27 cellular contexts compared by ENCODE assay signal in the genomic region with DNA sequence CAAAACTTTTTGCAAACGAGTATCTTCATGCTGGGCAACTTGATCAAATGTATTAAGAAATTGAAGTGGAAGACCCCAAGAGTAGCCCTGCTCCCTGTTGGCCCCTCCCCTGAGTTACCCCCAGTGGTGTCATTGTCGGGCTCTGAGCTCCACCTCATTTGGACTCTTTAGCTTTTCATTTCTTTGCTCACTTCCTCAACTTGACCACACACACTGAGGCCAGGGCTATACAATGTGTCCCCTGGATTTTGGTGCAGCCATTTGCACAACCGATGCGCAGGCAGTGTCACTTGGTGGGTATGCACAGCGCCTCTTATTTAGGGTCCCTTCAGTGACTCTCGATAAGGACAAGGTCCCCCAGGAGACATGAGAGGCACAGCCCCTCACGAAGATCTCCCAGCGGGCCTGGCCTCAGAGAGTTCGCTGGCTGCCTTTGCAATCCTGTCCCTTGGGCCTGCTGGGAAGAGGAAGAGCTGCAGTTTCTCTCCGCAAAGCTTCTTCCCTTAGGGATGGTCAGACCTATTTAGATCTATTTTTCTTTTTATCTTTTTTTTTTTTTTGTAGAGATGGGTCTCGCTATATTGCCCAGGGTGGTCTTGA. TPM values are rescaled to one million over a fixed set of nuclear protein-coding genes. Genes with fewer than 3 reads are reported as not detected.
DNase-seq lines count a peak whose midpoint lies in the region; ATAC-seq, FAIRE-seq and TF ChIP-seq lines count a peak whose summit lies in the region.
"Had no signal": no experiment of that assay in that cellular context is flagged by ENCODE, and none has a peak within 500 bp of the region (broad histone marks: within the 10 kb centered on the region; RNA-seq: fewer than 3 reads in every experiment).

No MANE protein-coding gene starts in this region.

- no peak overlapping the region for H3K23ac ChIP-seq in trophoblast cell (ENCODE audit: low read length)

- CTCF ChIA-PET in GM12878 (lab: Yijun Ruan, JAX), result interaction anchor here (0.6 kb wide), 2 partner anchors 114 to 177 kb away, joined by 3 read pairs; no protein-coding TSS in a partner anchor

- H3K79me1 ChIP-seq in trophoblast cell (ENCODE audit: low read length), result no peaks in the 10 kb centered on the region

- H3K36me3 ChIP-seq in BLaER1 (no peaks in the 10 kb centered on the region), GM23338 (ENCODE audit: insufficient read depth) (no peaks in the 10 kb centered on the region), GM12878 (ENCODE audit: control insufficient read depth in 2 of 2, insufficient read depth in 2 of 2, low read length in 1 of 2) (no peaks in the 10 kb centered on the region), trophoblast cell (ENCODE audit: control insufficient read depth in 1 of 2, insufficient read depth in 2 of 2, low read length in 2 of 2) (no peaks in the 10 kb centered on the region)

- TF ChIP-seq RAD21 in GM12878 (IDR thresholded peaks at IDR 0.05; ENCODE audit: insufficient read depth, low read depth, low read length), result no peak

- peaks cover 59% of the 10 kb centered on the region for H3K4me1 ChIP-seq in BLaER1
- peaks cover 38% of the 10 kb centered on the region for H3K4me1 ChIP-seq in GM23338 (ENCODE audit: insufficient read depth)
- 0 out of 2 replicates have a peak, but pooled peaks cover 3% of the 10 kb centered on the region for H3K4me1 ChIP-seq in GM12878 (ENCODE audit: control insufficient read depth, insufficient read depth, low read length)
- peaks cover 0 to 2% of the 10 kb centered on the region in 2 experiments for H3K4me1 ChIP-seq in trophoblast cell (ENCODE audit: control insufficient read depth in 1 of 2, insufficient read depth in 2 of 2, low read length in 2 of 2)

- H3K4ac ChIP-seq in trophoblast cell (ENCODE audit: low read depth, low read length), result no peak overlapping the region

- H3K18ac ChIP-seq in trophoblast cell (ENCODE audit: low read length), result no peak overlapping the region

- intact Hi-C loops in GM12878 (cut with micrococcal nuclease; ENCODE audit: unreplicated experiment), result no loop called here

- H3K4me1 Mint-ChIP-seq in GM23338, result peaks cover 38% of the 10 kb centered on the region
- H3K4me1 Mint-ChIP-seq: CD14-positive monocyte; CD8-positive, alpha-beta memory T cell had no signal

- no peak overlapping the region for H2BK120ac ChIP-seq in trophoblast cell (ENCODE audit: insufficient read depth, low read length, poor library complexity)

- H3K4me3 ChIP-seq in BLaER1 (no peak overlapping the region), GM23338 (no peak overlapping the region), GM12878 (no peak overlapping the region), trophoblast cell (ENCODE audit: low read depth, low read length) (no peak overlapping the region)
- H3K4me3 ChIP-seq: A549, GM23248, PC-9 had no signal

- H3K27me3 Mint-ChIP-seq in GM23338 (ENCODE audit: insufficient read depth, low read depth, poor library complexity), result peaks cover 8% of the 10 kb centered on the region

- H4K91ac ChIP-seq in trophoblast cell (ENCODE audit: low read depth, low read length), result no peak overlapping the region

- BruUV-seq in GM12878 (replicated peaks; lab: Mats Ljungman, UMichigan), result no TSS peak

- 0 out of 2 replicates have a peak, but pooled peaks cover 7% of the 10 kb centered on the region for H3F3A ChIP-seq in GM23338 (replicated peaks; ENCODE audit: low read depth)

- no peak for ATAC-seq in GM23338
- peak; percentile 75 for ATAC-seq in GM12878
- ATAC-seq: A549 had no signal

- H3K36me3 Mint-ChIP-seq in GM23338 (ENCODE audit: low read depth), result peaks cover 11% of the 10 kb centered on the region
- H3K36me3 Mint-ChIP-seq: CD14-positive monocyte; CD8-positive, alpha-beta memory T cell had no signal

- H3K27ac ChIP-seq in BLaER1 (no peak overlapping the region; the same call in 1 of the 2 replicates), GM23338 (ENCODE audit: low read depth) (peak overlapping the region; percentile 52; the same call in 1 of the 2 replicates), GM12878 (ENCODE audit: control insufficient read depth, insufficient read depth) (no peak overlapping the region), trophoblast cell (ENCODE audit: low read depth, low read length) (no peak overlapping the region)
- H3K27ac ChIP-seq: A549, GM23248, HL-60, PC-9 had no signal

- no peak overlapping the region for H3K27ac Mint-ChIP-seq in GM23338
- H3K27ac Mint-ChIP-seq: CD8-positive, alpha-beta memory T cell had no signal

- POLR2A ChIA-PET in GM12878 (lab: Charles Lee), result no interaction called here

- no peak for TF ChIP-seq POLR2A in GM12878 (IDR thresholded peaks at IDR 0.05; ENCODE audit: low read depth, low read length)

- peaks cover 12% of the 10 kb centered on the region; the same call in 2 of the 3 replicates for H3K9me3 Mint-ChIP-seq in GM23338

- in situ Hi-C loops in GM12878 (cut with MboI), result no loop called here

- no peak overlapping the region for H2BK5ac ChIP-seq in trophoblast cell (ENCODE audit: low read depth, low read length, poor library complexity)

- H3K14ac ChIP-seq in trophoblast cell (ENCODE audit: low read length), result no peak overlapping the region

- no peak overlapping the region for H2AK5ac ChIP-seq in trophoblast cell (ENCODE audit: low read length)

- H3K4me2 ChIP-seq in BLaER1 (peak overlapping the region; percentile 80), GM23338 (no peak overlapping the region), GM12878 (ENCODE audit: control insufficient read depth, insufficient read depth) (no peak overlapping the region), trophoblast cell (ENCODE audit: low read length) (no peak overlapping the region)
- H3K4me2 ChIP-seq: A549, PC-9 had no signal

- H3K27me3 ChIP-seq in BLaER1 (0 out of 2 replicates have a peak, but pooled peaks cover 4% of the 10 kb centered on the region), GM23338 (ENCODE audit: insufficient read depth) (no peaks in the 10 kb centered on the region), GM12878 (replicated peaks in 1 of 2; ENCODE audit: control insufficient read depth in 2 of 2, insufficient read depth in 2 of 2, low read length in 1 of 2) (peaks cover 1 to 2% of the 10 kb centered on the region in 2 experiments; a peak in 2 of 4 replicates), trophoblast cell (ENCODE audit: insufficient read depth, low read length) (no peaks in the 10 kb centered on the region)

- no peak for FAIRE-seq in GM12878 (lab: Jason Lieb, UNC)
- FAIRE-seq: A549 had no signal

- no peak overlapping the region for H3K4me3 Mint-ChIP-seq in GM23338
- H3K4me3 Mint-ChIP-seq: CD14-positive monocyte; CD8-positive, alpha-beta memory T cell had no signal

- H4K12ac ChIP-seq in trophoblast cell (ENCODE audit: low read depth, low read length), result no peak overlapping the region

- no peaks in the 10 kb centered on the region for H3K9me2 ChIP-seq in GM23338 (ENCODE audit: insufficient read depth)

- no peak overlapping the region for H2BK12ac ChIP-seq in trophoblast cell (ENCODE audit: low read length)

- RAD21 ChIA-PET in GM12878 (lab: Charles Lee; ENCODE audit: unreplicated experiment), result no interaction called here

- no peaks in the 10 kb centered on the region for H3K79me2 ChIP-seq in GM23338 (replicated peaks; ENCODE audit: insufficient read depth)
- no peaks in the 10 kb centered on the region for H3K79me2 ChIP-seq in GM12878 (ENCODE audit: control insufficient read depth, insufficient read depth, low read length)
- H3K79me2 ChIP-seq in trophoblast cell (ENCODE audit: control insufficient read depth, insufficient read depth, low read length, poor library complexity), result no peaks in the 10 kb centered on the region

- H4K20me1 ChIP-seq in BLaER1 (no peaks in the 10 kb centered on the region), GM23338 (replicated peaks; ENCODE audit: insufficient read depth) (no peaks in the 10 kb centered on the region), GM12878 (ENCODE audit: control insufficient read depth, insufficient read depth) (no peaks in the 10 kb centered on the region)

- SMC1A ChIA-PET in GM12878 (lab: Charles Lee; ENCODE audit: uncharacterized antibody, unreplicated experiment), result interaction anchor here (0.6 to 0.8 kb wide), 2 partner anchors 46 to 1940 kb away, joined by 4 to 6 read pairs; no protein-coding TSS in a partner anchor

- TF ChIP-seq CTCF in GM23338 (conservative IDR thresholded peaks at IDR 0.05; ENCODE audit: low read depth in 2 of 2) (no peak), GM12878 (IDR thresholded peaks at IDR 0.05 in 2 of 3, conservative IDR thresholded peaks at IDR 0.05 in 1 of 3; ENCODE audit: control insufficient read depth in 2 of 3, extremely low read depth in 1 of 3, insufficient read depth in 1 of 3, low read depth in 3 of 3, low read length in 3 of 3) (no peak)

- H3K9me3 ChIP-seq in BLaER1 (no peaks in the 10 kb centered on the region; the same call in 1 of the 2 replicates), GM12878 (replicated peaks; ENCODE audit: control insufficient read depth, insufficient read depth, low read length) (no peaks in the 10 kb centered on the region; the same call in 2 of the 3 replicates), trophoblast cell (ENCODE audit: insufficient read depth, low read depth, low read length) (no peaks in the 10 kb centered on the region)

- DNase-seq in GM23338 (ENCODE audit: low spot score) (peak; percentile 6), GM12878 (ENCODE audit: low read depth, low spot score) (no peak), trophoblast cell (no peak), DMS 273 treated with DMSO at 0.1 percent for 48 hours (lab: John Stamatoyannopoulos, UW) (no peak), HuH-7 (ENCODE audit: low spot score) (no peak)
- no peak for DNase-seq in activated CD4-positive, alpha-beta T cell treated with anti-CD3 and anti-CD28 coated beads, Interleukin-2, amount 50 U/mL, for 1 hour
- DNase-seq: CD8-positive, alpha-beta memory T cell; DMS153; DND-41; GM23248; HCEC 1CT; Karpas-422; NCI-H1105; NCI-H1436 treated with DMSO at 0.1 percent for 48 hours; NCI-H187 treated with DMSO at 0.1 percent for 48 hours; NCI-H524; NCI-H82; NK-92 treated with Interleukin-12 subunit alpha and Interleukin-12 subunit beta, amount 100 ng/mL, for 24 hours; PC-9; SHP77; T-helper 1 cell had no signal

- peak overlapping the region; percentile 34; the same call in 1 of the 2 replicates for H2AFZ ChIP-seq in GM23338
- H2AFZ ChIP-seq in GM12878 (ENCODE audit: control insufficient read depth, low read depth, low read length), result no peak overlapping the region
- H2AFZ ChIP-seq in trophoblast cell (ENCODE audit: insufficient read depth, low read length, poor library complexity), result no peak overlapping the region
- H2AFZ ChIP-seq: GM23248, PC-9 had no signal

- no peak overlapping the region for H4K8ac ChIP-seq in trophoblast cell (ENCODE audit: low read depth, low read length)

- no peak for TF ChIP-seq EP300 in GM12878 (IDR thresholded peaks at IDR 0.05; ENCODE audit: borderline replicate concordance in 1 of 2, control insufficient read depth in 1 of 2, low read depth in 2 of 2, low read length in 2 of 2)

- 61% methylated on average over 10 of the region's 11 CpGs for WGBS in GM12878 (ENCODE audit: insufficient coverage, insufficient replicate concordance, low lambda C conversion rate, missing lambda C conversion rate)
- whole genome bisulfite sequencing in trophoblast cell (ENCODE audit: extremely low coverage, insufficient coverage, insufficient read length), result no CpG with 5 or more reads among the region's 11 CpGs

- H3K9ac ChIP-seq in BLaER1 (no peak overlapping the region), GM12878 (ENCODE audit: control insufficient read depth, insufficient read depth, low read length) (no peak overlapping the region), trophoblast cell (ENCODE audit: low read length) (peak overlapping the region; percentile 11)
- H3K9ac ChIP-seq: GM23248 had no signal

RNA-seq across cellular contexts. Expression of gene MUC3A, which starts 2.5 kb away (rescaled TPM):
- 16.3 and 19.1 TPM in 2 replicates for total RNA-seq in GM23338 (2014; rRNA removed; shearing (Covaris generic))
- polyA plus RNA-seq in GM23338 (2016; fragmentation: Nextera tagmentation; extraction: Ambion mirVana) (44.4 and 45.7 TPM in 2 replicates), GM12878 (2011; rRNA removed) (0.01 and 0.07 TPM in 2 replicates), GM12878 (2014; fragmentation: Illumina TruSeq; extraction: Trizol) (not detected in 2 replicates), GM12878 (2014; fragmentation: Nextera tagmentation; extraction: Ambion mirVana) (not detected), GM12878 (2014; rRNA removed) (not detected in 2 replicates), GM12878 (2016; fragmentation: Nextera tagmentation; extraction: Ambion mirVana) (not detected)
- not detected in 2 replicates for total RNA-seq in GM12878 (2013; cell fraction: nucleolus; rRNA removed)
- total RNA-seq in GM12878 (2014; rRNA removed) (not detected in 2 replicates), GM12878 (2014; rRNA removed; fragmentation: Illumina TruSeq; extraction: Trizol) (not detected in 2 replicates), GM12878 (2021) (0.10 and 0.24 TPM in 2 replicates)
- not detected for polyA plus RNA-seq in GM12878 (2011; ENCODE audit: low read depth)
- 0.15 TPM in 1 of 2 replicates, not detected in the other for polyA plus RNA-seq in GM12878 (2011; cell fraction: cytosol; rRNA removed)
- polyA plus RNA-seq in GM12878 (2011; cell fraction: nucleus; rRNA removed), result 0.19 and 0.27 TPM in 2 replicates
- polyA plus RNA-seq in GM12878 (2012), result not detected in 2 replicates
- under 0.01 TPM in 1 of 2 replicates, not detected in the other for polyA minus RNA-seq in GM12878 (2011; rRNA and poly(A)+ RNA removed)
- not detected in 2 replicates for polyA minus RNA-seq in GM12878 (2011; cell fraction: cytosol; rRNA and poly(A)+ RNA removed)
- polyA minus RNA-seq in GM12878 (2011; cell fraction: nucleus; rRNA and poly(A)+ RNA removed), result not detected in 2 replicates
- 6.0 and 6.1 TPM in 2 replicates for polyA plus RNA-seq in trophoblast cell (2013)
- total RNA-seq: CD8-positive, alpha-beta memory T cell; GM23248; RPMI7951; SK-MEL-5 had no signal
- polyA plus RNA-seq: CD14-positive monocyte; CD8-positive, alpha-beta memory T cell; GM23248 had no signal

RNA-seq across cellular contexts. Expression of gene MUC12, which starts 22.5 kb away (rescaled TPM):
- 3.8 and 4.6 TPM in 2 replicates for total RNA-seq in GM23338 (2014; rRNA removed; shearing (Covaris generic))
- polyA plus RNA-seq in GM23338 (2016; fragmentation: Nextera tagmentation; extraction: Ambion mirVana) (18.0 and 21.4 TPM in 2 replicates), GM12878 (2011; rRNA removed) (1.5 and 2.6 TPM in 2 replicates), GM12878 (2014; fragmentation: Illumina TruSeq; extraction: Trizol) (2.0 TPM in 2 replicates), GM12878 (2014; fragmentation: Nextera tagmentation; extraction: Ambion mirVana) (1 to 10 TPM; 2.6 to 3.6 TPM), GM12878 (2014; rRNA removed) (2.5 TPM in 2 replicates), GM12878 (2016; fragmentation: Nextera tagmentation; extraction: Ambion mirVana) (1 to 10 TPM; 3.5 to 4.5 TPM)
- not detected in 2 replicates for total RNA-seq in GM12878 (2013; cell fraction: nucleolus; rRNA removed)
- total RNA-seq in GM12878 (2014; rRNA removed) (2.7 and 3.4 TPM in 2 replicates), GM12878 (2014; rRNA removed; fragmentation: Illumina TruSeq; extraction: Trizol) (2.4 and 3.3 TPM in 2 replicates), GM12878 (2021) (1.7 and 2.6 TPM in 2 replicates)
- polyA plus RNA-seq in GM12878 (2011; ENCODE audit: low read depth), result 3.5 TPM
- polyA plus RNA-seq in GM12878 (2011; cell fraction: cytosol; rRNA removed), result 3.4 and 4.7 TPM in 2 replicates
- 2.6 and 2.9 TPM in 2 replicates for polyA plus RNA-seq in GM12878 (2011; cell fraction: nucleus; rRNA removed)
- 3.9 and 6.6 TPM in 2 replicates for polyA plus RNA-seq in GM12878 (2012)
- 0.41 TPM in 1 of 2 replicates, not detected in the other for polyA minus RNA-seq in GM12878 (2011; rRNA and poly(A)+ RNA removed)
- polyA minus RNA-seq in GM12878 (2011; cell fraction: cytosol; rRNA and poly(A)+ RNA removed), result not detected in 2 replicates
- polyA minus RNA-seq in GM12878 (2011; cell fraction: nucleus; rRNA and poly(A)+ RNA removed), result not detected in 2 replicates
- 3.9 and 4.4 TPM in 2 replicates for polyA plus RNA-seq in trophoblast cell (2013)
- total RNA-seq: SK-MEL-5 had no signal
- polyA plus RNA-seq: CD14-positive monocyte had no signal

RNA-seq across cellular contexts. Expression of gene ACHE, which starts 51.2 kb away (rescaled TPM):
- total RNA-seq in GM23338 (2014; rRNA removed; shearing (Covaris generic)), result 1.5 and 3.7 TPM in 2 replicates
- polyA plus RNA-seq in GM23338 (2016; fragmentation: Nextera tagmentation; extraction: Ambion mirVana) (3.6 and 3.9 TPM in 2 replicates), GM12878 (2011; rRNA removed) (0.97 and 2.3 TPM in 2 replicates), GM12878 (2014; fragmentation: Illumina TruSeq; extraction: Trizol) (0.21 and 0.69 TPM in 2 replicates), GM12878 (2014; fragmentation: Nextera tagmentation; extraction: Ambion mirVana) (under 1 TPM in 1 of 2 experiments, not detected in 1; 0.07 TPM), GM12878 (2014; rRNA removed) (4.5 and 6.7 TPM in 2 replicates), GM12878 (2016; fragmentation: Nextera tagmentation; extraction: Ambion mirVana) (1 to 10 TPM; 2.3 to 2.5 TPM)
- total RNA-seq in GM12878 (2013; cell fraction: nucleolus; rRNA removed), result 7.2 and 9.2 TPM in 2 replicates
- total RNA-seq in GM12878 (2014; rRNA removed) (1.5 and 1.9 TPM in 2 replicates), GM12878 (2014; rRNA removed; fragmentation: Illumina TruSeq; extraction: Trizol) (0.72 and 0.74 TPM in 2 replicates), GM12878 (2021) (5.0 and 5.1 TPM in 2 replicates)
- 0.52 TPM for polyA plus RNA-seq in GM12878 (2011; ENCODE audit: low read depth)
- 1.5 and 2.4 TPM in 2 replicates for polyA plus RNA-seq in GM12878 (2011; cell fraction: cytosol; rRNA removed)
- 18.9 and 19.2 TPM in 2 replicates for polyA plus RNA-seq in GM12878 (2011; cell fraction: nucleus; rRNA removed)
- polyA plus RNA-seq in GM12878 (2012), result 2.8 and 3.2 TPM in 2 replicates
- 0.59 and 1.2 TPM in 2 replicates for polyA minus RNA-seq in GM12878 (2011; rRNA and poly(A)+ RNA removed)
- 0.42 and 1.5 TPM in 2 replicates for polyA minus RNA-seq in GM12878 (2011; cell fraction: cytosol; rRNA and poly(A)+ RNA removed)
- 2.3 and 3.5 TPM in 2 replicates for polyA minus RNA-seq in GM12878 (2011; cell fraction: nucleus; rRNA and poly(A)+ RNA removed)
- 10.2 and 11.1 TPM in 2 replicates for polyA plus RNA-seq in trophoblast cell (2013)
- total RNA-seq: GM23248, RPMI7951 had no signal
- polyA plus RNA-seq: CD14-positive monocyte, GM23248 had no signal

RNA-seq across cellular contexts. Expression of gene UFSP1, which starts 57.4 kb away (rescaled TPM):
- total RNA-seq in GM23338 (2014; rRNA removed; shearing (Covaris generic)), result 11.5 and 11.8 TPM in 2 replicates
- polyA plus RNA-seq in GM23338 (2016; fragmentation: Nextera tagmentation; extraction: Ambion mirVana), result 2.0 and 4.1 TPM in 2 replicates
- 5.4 and 5.8 TPM in 2 replicates for total RNA-seq in GM12878 (2013; cell fraction: nucleolus; rRNA removed)
- total RNA-seq in GM12878 (2014; rRNA removed), result 10.6 and 10.8 TPM in 2 replicates
- total RNA-seq in GM12878 (2014; rRNA removed; fragmentation: Illumina TruSeq; extraction: Trizol), result 1.3 and 1.6 TPM in 2 replicates
- total RNA-seq in GM12878 (2021), result 4.7 and 5.6 TPM in 2 replicates
- polyA plus RNA-seq in GM12878 (2011; ENCODE audit: low read depth), result not detected
- polyA plus RNA-seq in GM12878 (2011; rRNA removed), result 0.20 and 0.96 TPM in 2 replicates
- 0.43 and 1.2 TPM in 2 replicates for polyA plus RNA-seq in GM12878 (2011; cell fraction: cytosol; rRNA removed)
- polyA plus RNA-seq in GM12878 (2011; cell fraction: nucleus; rRNA removed), result 1.9 and 2.5 TPM in 2 replicates
- polyA plus RNA-seq in GM12878 (2012), result 1.0 and 1.2 TPM in 2 replicates
- 0.48 and 0.75 TPM in 2 replicates for polyA plus RNA-seq in GM12878 (2014; fragmentation: Illumina TruSeq; extraction: Trizol)
- under 1 TPM; 0.14 to 0.57 TPM for polyA plus RNA-seq in GM12878 (2014; fragmentation: Nextera tagmentation; extraction: Ambion mirVana)
- 7.2 and 9.7 TPM in 2 replicates for polyA plus RNA-seq in GM12878 (2014; rRNA removed)
- 1 to 10 TPM; 4.0 to 4.6 TPM for polyA plus RNA-seq in GM12878 (2016; fragmentation: Nextera tagmentation; extraction: Ambion mirVana)
- 1.8 and 2.0 TPM in 2 replicates for polyA minus RNA-seq in GM12878 (2011; rRNA and poly(A)+ RNA removed)
- polyA minus RNA-seq in GM12878 (2011; cell fraction: cytosol; rRNA and poly(A)+ RNA removed), result 1.2 TPM in 1 of 2 replicates, not detected in the other
- 5.0 and 8.5 TPM in 2 replicates for polyA minus RNA-seq in GM12878 (2011; cell fraction: nucleus; rRNA and poly(A)+ RNA removed)
- 1.4 and 1.6 TPM in 2 replicates for polyA plus RNA-seq in trophoblast cell (2013)

Comparison
In these comparisons a context has a peak if more than half of its experiments do, and no peak if none do; other contexts are left out.
1. RNA of gene MUC3A, which starts 2.5 kb away (total RNA-seq): 16.3 to 19.1 TPM in GM23338; 0.10 to 0.24 TPM in GM12878; every median in the first group is over 10 times any median in the second.